In genomic region chr10:43689007-43689491, GRCh38 we compare ENCODE assay signal across 8 cellular contexts. TPM values are rescaled to one million over a fixed set of nuclear protein-coding genes. Genes with fewer than 3 reads are reported as not detected.
DNase-seq lines count a peak whose midpoint lies in the region; ATAC-seq and TF ChIP-seq lines count a peak whose summit lies in the region.

No MANE protein-coding gene starts in this region.

- H3K4me1 Mint-ChIP-seq in stimulated activated naive CD8-positive, alpha-beta T cell treated with anti-CD3 and anti-CD28 coated beads, Interleukin-15, Interleukin-2, amounts not matched to agents 100 ng/mL and 50 ng/mL, for 24 hours (ENCODE audit: low read depth), result peaks cover 14% of the 10 kb centered on the region
- peaks cover 2% of the 10 kb centered on the region for H3K4me1 Mint-ChIP-seq in endodermal cell
- H3K4me1 Mint-ChIP-seq in neural crest cell, result peaks cover 20% of the 10 kb centered on the region

- H3K9ac ChIP-seq in endodermal cell (ENCODE audit: extremely low read depth, low read length, poor library complexity, severe bottlenecking), result no peak overlapping the region

- WGBS in endodermal cell (ENCODE audit: insufficient coverage in 1 of 2, insufficient read length in 1 of 2), 2 experiments, result 95 to 96% methylated on average over 14 to 25 of the region's 25 CpGs

- no peaks in the 10 kb centered on the region for H3K4me1 ChIP-seq in endodermal cell (ENCODE audit: control insufficient read depth, insufficient read depth, low read length)
- H3K4me1 ChIP-seq in vagina, result peaks cover 40% of the 10 kb centered on the region

- H3K4me3 ChIP-seq in endodermal cell (ENCODE audit: low read length) (no peak overlapping the region), vagina (peak overlapping the region; percentile 54 to 57)

- H3K27ac ChIP-seq in endodermal cell (ENCODE audit: low read depth, low read length), result no peak overlapping the region
- peak overlapping the region; percentile 84 for H3K27ac ChIP-seq in vagina

- H3K27me3 ChIP-seq in endodermal cell (ENCODE audit: control insufficient read depth, insufficient read depth, low read length, poor library complexity, severe bottlenecking) (peaks cover 27% of the 10 kb centered on the region), vagina (no peaks in the 10 kb centered on the region)

- H3K36me3 Mint-ChIP-seq in stimulated activated naive CD8-positive, alpha-beta T cell treated with anti-CD3 and anti-CD28 coated beads, Interleukin-15, Interleukin-2, amounts not matched to agents 100 ng/mL and 50 ng/mL, for 24 hours (ENCODE audit: low read depth), result no peaks in the 10 kb centered on the region
- H3K36me3 Mint-ChIP-seq in endodermal cell (ENCODE audit: low read depth), result no peaks in the 10 kb centered on the region
- H3K36me3 Mint-ChIP-seq in neural crest cell (ENCODE audit: low read depth), result no peaks in the 10 kb centered on the region

- no peak for TF ChIP-seq POLR2A in vagina (IDR thresholded peaks at IDR 0.05)

- TF ChIP-seq CTCF in endodermal cell (conservative IDR thresholded peaks at IDR 0.05), result no peak
- no peak for TF ChIP-seq CTCF in neural crest cell (conservative IDR thresholded peaks at IDR 0.05)
- no peak for TF ChIP-seq CTCF in vagina (IDR thresholded peaks at IDR 0.05)

- no peaks in the 10 kb centered on the region for H3K9me3 ChIP-seq in endodermal cell (ENCODE audit: control insufficient read depth, low read length)
- H3K9me3 ChIP-seq in vagina, result no peaks in the 10 kb centered on the region

- ATAC-seq in stimulated activated naive CD8-positive, alpha-beta T cell treated with anti-CD3 and anti-CD28 coated beads, Interleukin-15, Interleukin-2, amounts not matched to agents 100 U/mL and 50 U/mL, for 24 hours, result no peak
- no peak for ATAC-seq in GM21825 (IDR thresholded peaks at IDR 0.05; ENCODE audit: unreplicated experiment)

- no peaks in the 10 kb centered on the region for H3K9me3 Mint-ChIP-seq in stimulated activated naive CD8-positive, alpha-beta T cell treated with anti-CD3 and anti-CD28 coated beads, Interleukin-15, Interleukin-2, amounts not matched to agents 100 ng/mL and 50 ng/mL, for 24 hours
- H3K9me3 Mint-ChIP-seq in endodermal cell, result no peaks in the 10 kb centered on the region
- no peaks in the 10 kb centered on the region for H3K9me3 Mint-ChIP-seq in neural crest cell

- H3K4me3 Mint-ChIP-seq in stimulated activated naive CD8-positive, alpha-beta T cell treated with anti-CD3 and anti-CD28 coated beads, Interleukin-15, Interleukin-2, amounts not matched to agents 100 ng/mL and 50 ng/mL, for 24 hours, result peak overlapping the region; percentile 82
- H3K4me3 Mint-ChIP-seq in endodermal cell (peak overlapping the region; percentile 71), neural crest cell (peak overlapping the region; percentile 88)

- H3K27me3 Mint-ChIP-seq in stimulated activated naive CD8-positive, alpha-beta T cell treated with anti-CD3 and anti-CD28 coated beads, Interleukin-15, Interleukin-2, amounts not matched to agents 100 ng/mL and 50 ng/mL, for 24 hours, result peaks cover 37% of the 10 kb centered on the region
- H3K27me3 Mint-ChIP-seq in endodermal cell (ENCODE audit: insufficient read depth), result peaks cover 57% of the 10 kb centered on the region
- H3K27me3 Mint-ChIP-seq in neural crest cell (ENCODE audit: low read depth), result peaks cover 37% of the 10 kb centered on the region

- no peak for DNase-seq in stimulated activated naive CD8-positive, alpha-beta T cell treated with anti-CD3 and anti-CD28 coated beads, Interleukin-15, Interleukin-2, amounts not matched to agents 100 U/mL and 50 U/mL, for 24 hours
- DNase-seq in endodermal cell, result no peak
- DNase-seq in neural crest cell (ENCODE audit: low read depth, low spot score), result no peak
- DNase-seq in vagina (ENCODE audit: extremely low spot score in 2 of 2), result no peak
- DNase-seq in NCI-H1694 (lab: John Stamatoyannopoulos, UW), result no peak
- DNase-seq in SHP77 treated with DMSO at 0.1 percent for 48 hours (lab: John Stamatoyannopoulos, UW), result no peak

- intact Hi-C loops in vagina (cut with DNase I), result no loop called here

- H3K36me3 ChIP-seq in endodermal cell (ENCODE audit: control insufficient read depth, insufficient read depth, low read length) (no peaks in the 10 kb centered on the region), vagina (no peaks in the 10 kb centered on the region)

- no peak overlapping the region for H3K27ac Mint-ChIP-seq in stimulated activated naive CD8-positive, alpha-beta T cell treated with anti-CD3 and anti-CD28 coated beads, Interleukin-15, Interleukin-2, amounts not matched to agents 100 ng/mL and 50 ng/mL, for 24 hours
- H3K27ac Mint-ChIP-seq in endodermal cell (no peak overlapping the region), neural crest cell (ENCODE audit: unreplicated experiment) (no peak overlapping the region)

RNA-seq across cellular contexts. Expression of gene ZNF32, which starts 40.4 kb away (rescaled TPM):
- total RNA-seq in endodermal cell (10 to 100 TPM; 21.4 to 29.0 TPM), neural crest cell (37.7 and 39.9 TPM in 2 replicates), vagina (51.1 TPM)
- 45.6 TPM for polyA plus RNA-seq in endodermal cell (2013, experiment 1 of 2)
- polyA plus RNA-seq in endodermal cell (2013, experiment 2 of 2), result 40.1 TPM
